ENCODE assay signal across 3 cellular contexts in the genomic region with DNA sequence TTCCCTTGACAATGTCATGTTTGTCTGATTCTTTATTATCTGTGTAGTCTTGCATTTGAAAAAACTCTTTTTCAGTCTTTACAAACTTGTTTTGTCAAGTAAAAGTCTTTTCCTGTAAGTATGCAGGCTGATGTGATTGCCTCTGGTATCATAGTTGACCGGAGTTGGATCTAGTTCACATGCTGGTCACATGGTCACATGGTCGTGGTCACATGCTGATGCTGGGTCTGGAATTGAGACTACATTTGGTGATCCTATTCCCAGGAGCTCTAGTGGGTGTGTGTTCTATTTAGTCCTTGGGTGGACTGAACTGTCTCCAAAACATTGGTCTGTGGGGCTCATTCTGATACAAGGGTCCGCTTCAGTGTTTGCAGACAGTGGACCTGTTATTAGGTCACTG.
A peak's percentile ranks its signal among the peaks of the same experiment; 100 is the strongest.
TF ChIP-seq lines count a peak whose summit lies in the region.

No MANE protein-coding gene starts in this region.

TF ChIP-seq in HepG2, 621 proteins besides CTCF, POLR2A, EP300 and RAD21:
- TF ChIP-seq ZNF556 (CRISPR knock-in tag; IDR thresholded peaks at IDR 0.05; ENCODE audit: borderline replicate concordance), result no peak
- TF ChIP-seq, protein P1, sequence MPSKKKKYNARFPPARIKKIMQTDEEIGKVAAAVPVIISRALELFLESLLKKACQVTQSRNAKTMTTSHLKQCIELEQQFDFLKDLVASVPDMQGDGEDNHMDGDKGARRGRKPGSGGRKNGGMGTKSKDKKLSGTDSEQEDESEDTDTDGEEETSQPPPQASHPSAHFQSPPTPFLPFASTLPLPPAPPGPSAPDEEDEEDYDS (CRISPR knock-in tag; IDR thresholded peaks at IDR 0.05), result no peak
- TF ChIP-seq MNT (IDR thresholded peaks at IDR 0.05), result peak; percentile 59; the same call in 1 of the 2 replicates

TF ChIP-seq in Ishikawa, 13 proteins besides CTCF, POLR2A, EP300 and RAD21:
- TF ChIP-seq, protein P2, sequence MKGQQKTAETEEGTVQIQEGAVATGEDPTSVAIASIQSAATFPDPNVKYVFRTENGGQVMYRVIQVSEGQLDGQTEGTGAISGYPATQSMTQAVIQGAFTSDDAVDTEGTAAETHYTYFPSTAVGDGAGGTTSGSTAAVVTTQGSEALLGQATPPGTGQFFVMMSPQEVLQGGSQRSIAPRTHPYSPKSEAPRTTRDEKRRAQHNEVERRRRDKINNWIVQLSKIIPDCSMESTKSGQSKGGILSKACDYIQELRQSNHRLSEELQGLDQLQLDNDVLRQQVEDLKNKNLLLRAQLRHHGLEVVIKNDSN (IDR thresholded peaks at IDR 0.05), result 0 out of 2 replicates have a peak, but pooled peaks have one; percentile 31
- TF ChIP-seq MAX (IDR thresholded peaks at IDR 0.05) (no peak), EGR1 (IDR thresholded peaks at IDR 0.05) (no peak), TCF12 (IDR thresholded peaks at IDR 0.05; ENCODE audit: low read depth) (no peak)

TF ChIP-seq in WTC11, 78 proteins besides CTCF, POLR2A, EP300 and RAD21:
- TF ChIP-seq, protein P3, sequence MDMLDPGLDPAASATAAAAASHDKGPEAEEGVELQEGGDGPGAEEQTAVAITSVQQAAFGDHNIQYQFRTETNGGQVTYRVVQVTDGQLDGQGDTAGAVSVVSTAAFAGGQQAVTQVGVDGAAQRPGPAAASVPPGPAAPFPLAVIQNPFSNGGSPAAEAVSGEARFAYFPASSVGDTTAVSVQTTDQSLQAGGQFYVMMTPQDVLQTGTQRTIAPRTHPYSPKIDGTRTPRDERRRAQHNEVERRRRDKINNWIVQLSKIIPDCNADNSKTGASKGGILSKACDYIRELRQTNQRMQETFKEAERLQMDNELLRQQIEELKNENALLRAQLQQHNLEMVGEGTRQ (CRISPR knock-in tag; IDR thresholded peaks at IDR 0.05), result peak; percentile 69
- TF ChIP-seq TCF7 (CRISPR knock-in tag; IDR thresholded peaks at IDR 0.05; ENCODE audit: low read depth) (no peak), NR1H2 (CRISPR knock-in tag; IDR thresholded peaks at IDR 0.05) (no peak), ATF6 (CRISPR knock-in tag; IDR thresholded peaks at IDR 0.05) (no peak), SMAD3 (CRISPR knock-in tag; IDR thresholded peaks at IDR 0.05; ENCODE audit: borderline replicate concordance) (no peak)
